ENCODE assay signal across 1 cellular context in the genomic region with DNA sequence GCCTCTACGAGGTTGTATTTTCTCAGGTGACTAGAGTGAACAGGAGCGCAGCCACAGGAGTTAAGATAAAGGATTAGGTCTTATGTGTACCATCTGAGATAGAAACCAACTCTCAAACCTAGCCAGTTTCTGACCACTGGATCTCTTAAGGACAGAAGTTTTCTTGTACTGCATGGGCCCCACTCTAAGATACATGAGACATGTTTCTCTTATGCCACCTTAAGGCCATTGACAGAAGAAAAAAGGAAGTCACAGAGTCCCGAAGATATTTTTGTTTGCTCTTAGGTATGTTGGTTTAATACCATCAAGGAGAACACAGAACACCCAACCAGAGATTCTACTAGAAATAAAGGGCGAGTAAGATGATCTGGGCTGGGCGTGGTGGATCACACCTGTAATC.
TF ChIP-seq lines count a peak whose summit lies in the region.

No MANE protein-coding gene starts in this region.

TF ChIP-seq in HCT116, 20 proteins besides CTCF, POLR2A, EP300 and RAD21 (continued from another document):
- no peak for TF ChIP-seq ZBTB33 (IDR thresholded peaks at IDR 0.05; ENCODE audit: extremely low read depth, insufficient replicate concordance, low read length)
- no peak for TF ChIP-seq REST (IDR thresholded peaks at IDR 0.05; ENCODE audit: low read depth)
- TF ChIP-seq ZNF274 (IDR thresholded peaks at IDR 0.05; ENCODE audit: low read depth, low read length) = no peak
- no peak for TF ChIP-seq SRF (IDR thresholded peaks at IDR 0.05; ENCODE audit: low read depth)
- TF ChIP-seq SIN3A (IDR thresholded peaks at IDR 0.05; ENCODE audit: low read depth) = no peak
- TF ChIP-seq POLR2AphosphoS5 (IDR thresholded peaks at IDR 0.05; ENCODE audit: low read depth, low read length) = no peak
